In the genomic region with DNA sequence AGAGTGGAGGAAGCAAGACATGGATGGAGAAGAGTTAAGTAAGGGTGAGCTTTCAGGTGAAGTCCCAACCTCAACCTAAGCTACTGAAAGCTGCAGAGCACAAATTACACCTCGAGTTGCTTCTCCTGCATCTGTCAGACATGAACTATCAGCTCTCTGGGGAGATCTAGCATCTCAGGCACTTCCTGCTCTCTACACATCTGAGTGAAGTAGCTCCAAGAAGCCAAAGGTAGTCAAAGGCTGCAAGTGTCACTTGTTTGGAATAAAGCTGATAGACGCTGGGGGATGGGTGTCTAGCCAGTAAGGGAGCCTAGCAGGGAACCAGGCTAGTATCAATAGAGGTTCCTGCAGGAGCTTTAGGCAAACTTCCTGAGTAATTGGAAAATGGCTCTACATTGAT, we compare ENCODE assay signal across 20 cellular contexts.
A peak's percentile ranks its signal among the peaks of the same experiment; 100 is the strongest.
DNase-seq lines count a peak whose midpoint lies in the region; ATAC-seq and TF ChIP-seq lines count a peak whose summit lies in the region.
"Had no signal": no experiment of that assay in that cellular context is flagged by ENCODE, and none has a peak within 500 bp of the region (broad histone marks: within the 10 kb centered on the region; RNA-seq: fewer than 3 reads in every experiment).

No MANE protein-coding gene starts in this region.

- H3K4me1 ChIP-seq in BLaER1 (peaks cover 27% of the 10 kb centered on the region), OCI-LY1 (ENCODE audit: insufficient read depth, low read length, severe bottlenecking) (peaks cover 36% of the 10 kb centered on the region)
- H3K4me1 ChIP-seq: A549 had no signal

- peak; percentile 62 for ATAC-seq in GM21786 (IDR thresholded peaks at IDR 0.05; ENCODE audit: unreplicated experiment)
- ATAC-seq in activated T-helper 17 cell treated with anti-CD3 and anti-CD28 coated beads, Interleukin-2, amount 50 U/mL, for 72 hours (replicated peaks): no peak
- ATAC-seq in T-cell (replicated peaks in 1 of 4): no peak
- ATAC-seq: A549, K562, SK-N-SH treated with all-trans-retinoic acid at 6 μM for 48 hours had no signal

- CTCF ChIA-PET in T-cell (lab: Charles Lee): interaction anchor here in 1 of 2 donors (0.6 to 1.4 kb wide), 2 partner anchors 28 to 30 kb away, joined by 3 to 6 read pairs; no protein-coding TSS in a partner anchor

- H3K9me3 ChIP-seq in BLaER1 (no peaks in the 10 kb centered on the region), OCI-LY1 (ENCODE audit: low read length) (no peaks in the 10 kb centered on the region)
- H3K9me3 ChIP-seq: A549 had no signal

- peak overlapping the region; percentile 23; the same call in 1 of the 2 replicates for H2AFZ ChIP-seq in OCI-LY1 (ENCODE audit: low read length)
- H2AFZ ChIP-seq: PC-9 had no signal

- no peak for TF ChIP-seq CTCF in OCI-LY1 (IDR thresholded peaks at IDR 0.05; ENCODE audit: low read length)

- H3K4me1 Mint-ChIP-seq in activated T-helper 17 cell treated with anti-CD3 and anti-CD28 coated beads, Interleukin-2, amount 50 U/mL, for 72 hours: peaks cover 13% of the 10 kb centered on the region
- no peaks in the 10 kb centered on the region for H3K4me1 Mint-ChIP-seq in T-cell

- no peak overlapping the region for H3K27ac Mint-ChIP-seq in activated T-helper 17 cell treated with anti-CD3 and anti-CD28 coated beads, Interleukin-2, amount 50 U/mL, for 72 hours
- H3K27ac Mint-ChIP-seq in T-cell: no peak overlapping the region
- H3K27ac Mint-ChIP-seq: CD8-positive, alpha-beta memory T cell had no signal

- POLR2A ChIA-PET in T-cell (lab: Charles Lee): no interaction called here

- no peaks in the 10 kb centered on the region for H3K27me3 Mint-ChIP-seq in activated T-helper 17 cell treated with anti-CD3 and anti-CD28 coated beads, Interleukin-2, amount 50 U/mL, for 72 hours
- no peaks in the 10 kb centered on the region for H3K27me3 Mint-ChIP-seq in T-cell

- no peaks in the 10 kb centered on the region for H3K36me3 Mint-ChIP-seq in activated T-helper 17 cell treated with anti-CD3 and anti-CD28 coated beads, Interleukin-2, amount 50 U/mL, for 72 hours (ENCODE audit: low read depth)
- no peaks in the 10 kb centered on the region for H3K36me3 Mint-ChIP-seq in T-cell

- H3K9ac ChIP-seq in BLaER1: no peak overlapping the region
- H3K9ac ChIP-seq in OCI-LY1 (ENCODE audit: low read length): peak overlapping the region; percentile 25; the same call in 1 of the 2 replicates

- H3K36me3 ChIP-seq in BLaER1 (no peaks in the 10 kb centered on the region), OCI-LY1 (ENCODE audit: insufficient read depth, low read length) (no peaks in the 10 kb centered on the region)

- H3K27ac ChIP-seq in BLaER1: no peak overlapping the region
- peak overlapping the region; percentile 43 for H3K27ac ChIP-seq in OCI-LY1 (ENCODE audit: low read depth, low read length, poor library complexity, severe bottlenecking)
- H3K27ac ChIP-seq: A549, PC-9, RWPE1 had no signal

- H3K79me2 ChIP-seq in OCI-LY1 (ENCODE audit: insufficient read depth, low read length): no peaks in the 10 kb centered on the region

- H3K4me2 ChIP-seq in BLaER1: peak overlapping the region; percentile 54
- H3K4me2 ChIP-seq in OCI-LY1 (ENCODE audit: low read length): peak overlapping the region; percentile 42; the same call in 1 of the 2 replicates
- H3K4me2 ChIP-seq: A549, PC-9 had no signal

- H3K9me2 ChIP-seq in OCI-LY1 (ENCODE audit: low read depth, low read length): no peaks in the 10 kb centered on the region

- H3K4me3 Mint-ChIP-seq in activated T-helper 17 cell treated with anti-CD3 and anti-CD28 coated beads, Interleukin-2, amount 50 U/mL, for 72 hours: no peak overlapping the region
- no peak overlapping the region for H3K4me3 Mint-ChIP-seq in T-cell
- H3K4me3 Mint-ChIP-seq: CD8-positive, alpha-beta memory T cell had no signal

- no peak overlapping the region for H3K4me3 ChIP-seq in BLaER1
- no peak overlapping the region for H3K4me3 ChIP-seq in OCI-LY1 (ENCODE audit: low read depth, low read length, poor library complexity, severe bottlenecking)
- H3K4me3 ChIP-seq: A549, K562, PC-9 had no signal

- no peaks in the 10 kb centered on the region for H3K27me3 ChIP-seq in BLaER1
- H3K27me3 ChIP-seq in OCI-LY1 (ENCODE audit: insufficient read depth, low read length): no peaks in the 10 kb centered on the region

- no peaks in the 10 kb centered on the region for H3F3A ChIP-seq in OCI-LY1 (ENCODE audit: insufficient read depth, low read length)

- DNase-seq in iPS DF 4.7 (ENCODE audit: extremely low read depth, low spot score) (peak; percentile 19), EL (no peak), T-cell (no peak), kidney tubule cell (ENCODE audit: low spot score) (no peak)
- DNase-seq: CD8-positive, alpha-beta memory T cell; DMS53; HCEC 1CT; NCI-H1105 treated with DMSO at 0.1 percent for 48 hours; NCI-H1930; NCI-H748 treated with DMSO at 0.1 percent for 48 hours; PC-9; SIG-M5 had no signal

- H4K20me1 ChIP-seq in BLaER1 (no peaks in the 10 kb centered on the region), OCI-LY1 (ENCODE audit: insufficient read depth, low read length) (no peaks in the 10 kb centered on the region)

- H3K9me3 Mint-ChIP-seq in activated T-helper 17 cell treated with anti-CD3 and anti-CD28 coated beads, Interleukin-2, amount 50 U/mL, for 72 hours: no peaks in the 10 kb centered on the region
- H3K9me3 Mint-ChIP-seq in T-cell: no peaks in the 10 kb centered on the region
- H3K9me3 Mint-ChIP-seq: CD8-positive, alpha-beta memory T cell had no signal
